Comparison of ENCODE assay signal across 1 cellular context in the genomic region with DNA sequence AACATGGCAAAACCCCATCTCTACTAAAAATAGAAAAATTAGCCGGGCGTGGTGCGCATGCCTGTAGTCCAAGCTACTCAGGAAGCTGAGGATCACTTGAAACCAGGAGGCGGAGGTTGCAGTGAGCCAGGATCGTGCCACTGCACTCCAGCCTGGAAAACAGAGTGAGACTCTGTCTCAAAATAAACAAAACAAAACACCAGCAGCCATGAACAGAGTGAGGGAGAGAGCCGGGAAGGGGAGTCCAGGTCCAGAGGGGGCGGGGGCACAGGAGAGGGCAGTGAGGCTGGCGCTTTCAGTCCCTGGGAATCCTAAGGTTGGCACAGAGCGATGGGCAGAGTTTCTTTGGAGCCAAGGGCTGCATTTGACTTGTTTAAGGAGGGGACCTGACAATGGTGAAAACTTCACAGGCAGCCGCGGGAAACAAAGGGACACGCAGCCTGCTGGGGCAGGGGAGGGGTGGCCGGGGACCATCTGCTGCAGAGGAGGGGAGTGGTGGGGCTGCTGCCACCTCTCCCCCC.
TF ChIP-seq lines count a peak whose summit lies in the region.

No MANE protein-coding gene starts in this region.

TF ChIP-seq in IMR-90, 13 proteins besides CTCF, POLR2A, EP300 and RAD21:
- no peak for TF ChIP-seq CHD1 (IDR thresholded peaks at IDR 0.05; ENCODE audit: low read depth, low read length)
- no peak for TF ChIP-seq SMC3 (IDR thresholded peaks at IDR 0.05; ENCODE audit: low read depth, low read length)
- no peak for TF ChIP-seq ELK1 (IDR thresholded peaks at IDR 0.05; ENCODE audit: borderline replicate concordance, low read depth, low read length)
TF ChIP-seq in IMR-90: peak in this region for 0.
